In genomic region chr15:92821491-92822116, GRCh38 we compare ENCODE assay signal across 8 cellular contexts.
DNase-seq lines count a peak whose midpoint lies in the region; ATAC-seq and TF ChIP-seq lines count a peak whose summit lies in the region.
"Had no signal": no experiment of that assay in that cellular context is flagged by ENCODE, and none has a peak within 500 bp of the region (broad histone marks: within the 10 kb centered on the region; RNA-seq: fewer than 3 reads in every experiment).

No MANE protein-coding gene starts in this region.

- peak overlapping the region; percentile 11 for H3K4me3 Mint-ChIP-seq in central memory CD8-positive, alpha-beta T cell
- peak overlapping the region; percentile 47 for H3K4me3 Mint-ChIP-seq in progenitor cell of endocrine pancreas (ENCODE audit: low read depth)

- DNase-seq in G401 (ENCODE audit: low spot score): peak; percentile 24
- peak; percentile 61 for DNase-seq in NCI-H2107 treated with DMSO at 0.1 percent for 48 hours (lab: John Stamatoyannopoulos, UW; ENCODE audit: unreplicated experiment)
- DNase-seq in central memory CD8-positive, alpha-beta T cell (ENCODE audit: low spot score in 2 of 2): no peak
- DNase-seq in progenitor cell of endocrine pancreas (ENCODE audit: low spot score, unreplicated experiment): no peak
- DNase-seq: effector memory CD4-positive, alpha-beta T cell had no signal

- ATAC-seq in central memory CD8-positive, alpha-beta T cell (replicated peaks; ENCODE audit: extremely low read depth, poor library complexity, severe bottlenecking): no peak
- ATAC-seq in GM21619 (IDR thresholded peaks at IDR 0.05; ENCODE audit: unreplicated experiment) (no peak), GM19467 (IDR thresholded peaks at IDR 0.05; ENCODE audit: unreplicated experiment) (no peak), HG03520 (IDR thresholded peaks at IDR 0.05; ENCODE audit: unreplicated experiment) (no peak)

- H3K36me3 Mint-ChIP-seq in central memory CD8-positive, alpha-beta T cell (ENCODE audit: insufficient read depth): peaks cover 8% of the 10 kb centered on the region
- no peaks in the 10 kb centered on the region for H3K36me3 Mint-ChIP-seq in progenitor cell of endocrine pancreas (ENCODE audit: insufficient read depth)

- H3K27me3 Mint-ChIP-seq in central memory CD8-positive, alpha-beta T cell: no peaks in the 10 kb centered on the region
- no peaks in the 10 kb centered on the region for H3K27me3 Mint-ChIP-seq in progenitor cell of endocrine pancreas

- H3K4me1 Mint-ChIP-seq in central memory CD8-positive, alpha-beta T cell: peaks cover 19% of the 10 kb centered on the region
- H3K4me1 Mint-ChIP-seq in progenitor cell of endocrine pancreas (ENCODE audit: low read depth): peaks cover 43% of the 10 kb centered on the region

- no peak for TF ChIP-seq CTCF in progenitor cell of endocrine pancreas (IDR thresholded peaks at IDR 0.05; ENCODE audit: unreplicated experiment)

- no peak overlapping the region for H3K27ac Mint-ChIP-seq in central memory CD8-positive, alpha-beta T cell (ENCODE audit: low read depth)
- H3K27ac Mint-ChIP-seq in progenitor cell of endocrine pancreas: peak overlapping the region; percentile 96

- in situ Hi-C loops in G401 (cut with HindIII; ENCODE audit: low sequenced_read_pairs): no loop called here

- H3K9me3 Mint-ChIP-seq in central memory CD8-positive, alpha-beta T cell: no peaks in the 10 kb centered on the region
- no peaks in the 10 kb centered on the region for H3K9me3 Mint-ChIP-seq in progenitor cell of endocrine pancreas (ENCODE audit: low read depth)

Comparison
In these comparisons a context has a peak if more than half of its experiments do, and no peak if none do; other contexts are left out.
1. DNase-seq: peak in G401 (single experiment) and NCI-H2107 treated with DMSO at 0.1 percent for 48 hours (single experiment); none in central memory CD8-positive, alpha-beta T cell (0 of 2) and progenitor cell of endocrine pancreas (single experiment).